7 cellular contexts compared by ENCODE assay signal in the genomic region with DNA sequence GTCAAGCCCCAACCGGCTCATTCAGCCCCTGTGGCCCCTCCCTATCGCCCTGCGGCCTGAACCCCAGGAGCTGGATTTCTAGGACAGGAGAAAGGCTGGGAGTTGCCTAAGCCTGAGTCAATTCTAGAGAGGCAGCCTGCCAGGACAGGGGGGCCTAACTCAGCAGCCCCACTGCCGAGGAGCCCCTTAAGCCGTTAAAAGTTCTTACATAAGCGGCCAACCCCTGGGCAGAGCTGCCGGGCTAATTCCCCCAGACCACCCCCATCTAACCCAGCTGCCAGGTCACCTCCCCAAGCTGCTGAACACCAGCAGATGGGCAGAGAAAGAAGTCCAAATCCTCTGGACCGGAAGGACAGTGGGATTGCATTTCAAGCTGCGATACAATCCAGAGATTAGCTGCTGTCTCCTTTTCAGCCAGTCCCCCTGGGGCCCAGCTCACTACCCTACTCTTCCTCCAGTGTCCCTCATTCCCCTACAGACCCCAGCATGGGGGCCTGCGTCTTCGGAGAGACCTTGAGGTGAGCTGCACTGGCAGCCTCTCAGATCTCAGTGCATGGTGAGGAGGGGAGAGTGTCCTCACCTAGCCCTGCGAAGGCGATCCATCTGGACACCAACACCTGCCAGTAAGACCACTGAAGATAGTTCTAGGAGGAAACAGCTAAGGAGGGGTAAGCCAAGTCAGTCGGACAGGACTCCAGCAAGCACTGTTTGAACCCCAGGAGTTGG. TPM values are rescaled to one million over a fixed set of nuclear protein-coding genes. Genes with fewer than 3 reads are reported as not detected.
DNase-seq lines count a peak whose midpoint lies in the region; ATAC-seq, FAIRE-seq and TF ChIP-seq lines count a peak whose summit lies in the region.

No MANE protein-coding gene starts in this region.

- TF ChIP-seq POLR2A in GM19193 (IDR thresholded peaks at IDR 0.05; ENCODE audit: extremely low read depth, insufficient read depth, insufficient read length): peak; percentile 2
- no peak for TF ChIP-seq POLR2A in endothelial cell of umbilical vein (IDR thresholded peaks at IDR 0.05; ENCODE audit: low read depth, low read length)

- H2AFZ ChIP-seq in PC-9 (peak overlapping the region; percentile 90), endothelial cell of umbilical vein (ENCODE audit: low read depth, low read length) (peak overlapping the region; percentile 100)

- H3K4me1 ChIP-seq in PC-9 (replicated peaks; ENCODE audit: insufficient read depth) (peaks cover 33% of the 10 kb centered on the region), endothelial cell of umbilical vein (ENCODE audit: control insufficient read depth, extremely low read depth, insufficient read depth, low read length) (peaks cover 26% of the 10 kb centered on the region), pancreas (peaks cover 0 to 6% (median 0%) of the 10 kb centered on the region in 3 donors)

- POLR2A ChIA-PET in PC-9 (lab: Charles Lee; ENCODE audit: unreplicated experiment) (interaction anchor here (0.6 kb wide), 2 partner anchors 18 to 22 kb away, joined by 3 to 9 read pairs; no protein-coding TSS in a partner anchor), endothelial cell of umbilical vein (lab: Charles Lee) (no interaction called here)

- WGBS in pancreas, 2 donors: 72 to 80% methylated on average over 14 of the region's 14 CpGs

- DNase-seq in PC-9 (no peak), endothelial cell of umbilical vein (ENCODE audit: low read depth, low spot score) (no peak), pancreas (no peak), RCC 7860 (ENCODE audit: low spot score) (no peak), amniotic stem cell (lab: John Stamatoyannopoulos, UW) (no peak)

- H3K27ac ChIP-seq in PC-9: no peak overlapping the region
- no peak overlapping the region for H3K27ac ChIP-seq in endothelial cell of umbilical vein (ENCODE audit: insufficient read depth, low read depth, low read length)
- H3K27ac ChIP-seq in pancreas: peak overlapping the region in 2 of 4 donors; percentile 79 to 89

- H3K4me2 ChIP-seq in PC-9 (peak overlapping the region; percentile 100), endothelial cell of umbilical vein (ENCODE audit: insufficient read depth, low read length) (peak overlapping the region; percentile 83)

- H3K36me3 ChIP-seq in PC-9 (ENCODE audit: low read depth) (no peaks in the 10 kb centered on the region), endothelial cell of umbilical vein (ENCODE audit: control insufficient read depth in 2 of 2, extremely low read depth in 1 of 2, insufficient read depth in 2 of 2, low read length in 2 of 2) (no peaks in the 10 kb centered on the region), pancreas (no peaks in the 10 kb centered on the region)

- peaks cover 16% of the 10 kb centered on the region for H3K79me2 ChIP-seq in PC-9 (ENCODE audit: low read depth)
- peaks cover 18% of the 10 kb centered on the region for H3K79me2 ChIP-seq in endothelial cell of umbilical vein (ENCODE audit: control insufficient read depth, insufficient read depth, low read length)

- peak overlapping the region; percentile 33 for H3K9ac ChIP-seq in endothelial cell of umbilical vein (replicated peaks; ENCODE audit: extremely low read depth, insufficient read depth, low read length)

- intact Hi-C loops in PC-9 (cut with micrococcal nuclease; ENCODE audit: unreplicated experiment) (no loop called here), endothelial cell of umbilical vein (cut with micrococcal nuclease) (no loop called here), pancreas (cut with DNase I) (no loop called here)

- no peaks in the 10 kb centered on the region for H3K9me1 ChIP-seq in endothelial cell of umbilical vein (replicated peaks; ENCODE audit: control insufficient read depth, extremely low read depth, insufficient read depth, low read length)

- H4K20me1 ChIP-seq in PC-9 (ENCODE audit: insufficient read depth): peaks cover 11% of the 10 kb centered on the region
- no peaks in the 10 kb centered on the region for H4K20me1 ChIP-seq in endothelial cell of umbilical vein (replicated peaks; ENCODE audit: control insufficient read depth, extremely low read depth, insufficient read depth, low read length)

- CTCF ChIA-PET in PC-9 (lab: Charles Lee) (interaction anchor here (0.5 to 1.0 kb wide), 6 partner anchors 10 to 321 kb away, joined by 3 to 7 read pairs (median 6); no protein-coding TSS in a partner anchor), endothelial cell of umbilical vein (lab: Charles Lee) (interaction anchor here (0.9 to 17.5 kb wide), 7 partner anchors 10 to 61 kb away, joined by 3 to 209 read pairs (median 6); no protein-coding TSS in a partner anchor)

- dilution Hi-C loops in endothelial cell of umbilical vein (cut with MboI; ENCODE audit: extremely low pct_ligation_motif_present, low sequenced_read_pairs): no loop called here

- BruUV-seq in PC-9 (replicated peaks; lab: Mats Ljungman, UMichigan): TSS peak; percentile 66
- BruUV-seq in endothelial cell of umbilical vein (replicated peaks; lab: Mats Ljungman, UMichigan): no TSS peak

- H3K27me3 ChIP-seq in PC-9 (ENCODE audit: insufficient read depth, low read depth): no peaks in the 10 kb centered on the region
- H3K27me3 ChIP-seq in endothelial cell of umbilical vein (ENCODE audit: control insufficient read depth in 2 of 2, insufficient read depth in 2 of 2, low read length in 2 of 2): peaks cover 2 to 6% of the 10 kb centered on the region in 2 experiments
- H3K27me3 ChIP-seq in pancreas: no peaks in the 10 kb centered on the region

- H3F3A ChIP-seq in PC-9 (ENCODE audit: insufficient read depth, low read depth): peaks cover 48% of the 10 kb centered on the region

- no peaks in the 10 kb centered on the region; the same call in 1 of the 2 replicates for H3K9me2 ChIP-seq in PC-9 (ENCODE audit: insufficient read depth)

- peak overlapping the region; percentile 67 for H3K4me3 ChIP-seq in PC-9
- peak overlapping the region; percentile 55 to 84 (median 74) for H3K4me3 ChIP-seq in endothelial cell of umbilical vein (replicated peaks in 1 of 3; ENCODE audit: insufficient read depth in 1 of 3, low read depth in 1 of 3, low read length in 3 of 3)
- H3K4me3 ChIP-seq in pancreas: peak overlapping the region; percentile 51 to 74 (median 62)

- no peak for TF ChIP-seq CTCF in PC-9 (conservative IDR thresholded peaks at IDR 0.05)
- no peak for TF ChIP-seq CTCF in endothelial cell of umbilical vein (IDR thresholded peaks at IDR 0.05; ENCODE audit: extremely low read depth in 1 of 2, insufficient read depth in 1 of 2, low read depth in 1 of 2, low read length in 2 of 2)
- TF ChIP-seq CTCF in pancreas (IDR thresholded peaks at IDR 0.05): no peak

- H3K9me3 ChIP-seq in PC-9 (ENCODE audit: insufficient read depth, low read depth) (no peaks in the 10 kb centered on the region), endothelial cell of umbilical vein (replicated peaks; ENCODE audit: control insufficient read depth, insufficient read depth, low read length) (no peaks in the 10 kb centered on the region), pancreas (no peaks in the 10 kb centered on the region)

- ATAC-seq in pancreas: no peak
- no peak for ATAC-seq in GM21529 (IDR thresholded peaks at IDR 0.05; ENCODE audit: unreplicated experiment)

- FAIRE-seq in endothelial cell of umbilical vein (lab: Jason Lieb, UNC): peak; percentile 48
- no peak for FAIRE-seq in pancreas (lab: Jason Lieb, UNC)
- FAIRE-seq in RCC 7860 (lab: Jason Lieb, UNC): no peak

TF ChIP-seq in endothelial cell of umbilical vein, 7 proteins besides CTCF, POLR2A, EP300 and RAD21:
- TF ChIP-seq GATA2 (IDR thresholded peaks at IDR 0.05; ENCODE audit: insufficient read depth, insufficient read length, low read depth, low read length) (no peak), EZH2 (IDR thresholded peaks at IDR 0.05; ENCODE audit: borderline replicate concordance, low read depth, low read length, severe bottlenecking) (peak; percentile 36)
TF ChIP-seq in endothelial cell of umbilical vein: peak in this region for 1.

RNA-seq across cellular contexts. Expression of a gene that starts 0.9 kb away (rescaled TPM):
- total RNA-seq in PC-9 (2021): 119 and 123 TPM in 2 replicates
- 91.7 and 97.9 TPM in 2 replicates for total RNA-seq in endothelial cell of umbilical vein
- polyA plus RNA-seq in endothelial cell of umbilical vein: 78.8 and 87.3 TPM in 2 replicates
- polyA plus RNA-seq in endothelial cell of umbilical vein (2011; cell fraction: cytosol; rRNA removed): 63.5 and 69.3 TPM in 2 replicates
- 87.0 and 95.4 TPM in 2 replicates for polyA plus RNA-seq in endothelial cell of umbilical vein (2011; cell fraction: nucleus; rRNA removed)
- 68.1 and 72.5 TPM in 2 replicates for polyA plus RNA-seq in endothelial cell of umbilical vein (2012)
- polyA minus RNA-seq in endothelial cell of umbilical vein: 94.3 and 126 TPM in 2 replicates
- 59.1 TPM for polyA minus RNA-seq in endothelial cell of umbilical vein (2011; cell fraction: cytosol; rRNA and poly(A)+ RNA removed)
- polyA minus RNA-seq in endothelial cell of umbilical vein (2011; cell fraction: nucleus; rRNA and poly(A)+ RNA removed): 37.9 and 42.1 TPM in 2 replicates
- 10 to 100 TPM; 16.8 to 25.7 (median 19.8) TPM for total RNA-seq in pancreas
- 10 to 100 TPM; 18.3 to 26.0 TPM for polyA plus RNA-seq in pancreas

RNA-seq across cellular contexts. Expression of a gene that starts 46.8 kb away (rescaled TPM):
- 22.8 and 30.3 TPM in 2 replicates for total RNA-seq in PC-9 (2021)
- 14.1 and 14.4 TPM in 2 replicates for total RNA-seq in endothelial cell of umbilical vein
- 18.8 and 21.7 TPM in 2 replicates for polyA plus RNA-seq in endothelial cell of umbilical vein
- 16.9 and 17.7 TPM in 2 replicates for polyA plus RNA-seq in endothelial cell of umbilical vein (2011; cell fraction: cytosol; rRNA removed)
- polyA plus RNA-seq in endothelial cell of umbilical vein (2011; cell fraction: nucleus; rRNA removed): 14.6 and 16.2 TPM in 2 replicates
- 8.3 and 12.2 TPM in 2 replicates for polyA plus RNA-seq in endothelial cell of umbilical vein (2012)
- polyA minus RNA-seq in endothelial cell of umbilical vein: 12.3 and 12.7 TPM in 2 replicates
- polyA minus RNA-seq in endothelial cell of umbilical vein (2011; cell fraction: cytosol; rRNA and poly(A)+ RNA removed): 12.8 TPM
- polyA minus RNA-seq in endothelial cell of umbilical vein (2011; cell fraction: nucleus; rRNA and poly(A)+ RNA removed): 6.7 and 15.3 TPM in 2 replicates
- total RNA-seq in pancreas: 1 to 10 TPM; 2.0 to 7.4 (median 4.2) TPM
- polyA plus RNA-seq in pancreas: 1 to 10 TPM; 5.4 to 6.7 TPM

RNA-seq across cellular contexts. Expression of a gene that starts 47.4 kb away (rescaled TPM):
- total RNA-seq in PC-9 (2021): 0.26 and 0.70 TPM in 2 replicates
- total RNA-seq in endothelial cell of umbilical vein: not detected in 2 replicates
- 0.03 and 0.08 TPM in 2 replicates for polyA plus RNA-seq in endothelial cell of umbilical vein
- 0.01 TPM in 1 of 2 replicates, not detected in the other for polyA plus RNA-seq in endothelial cell of umbilical vein (2011; cell fraction: cytosol; rRNA removed)
- not detected in 2 replicates for polyA plus RNA-seq in endothelial cell of umbilical vein (2011; cell fraction: nucleus; rRNA removed)
- polyA plus RNA-seq in endothelial cell of umbilical vein (2012): not detected in 2 replicates
- not detected in 2 replicates for polyA minus RNA-seq in endothelial cell of umbilical vein
- not detected for polyA minus RNA-seq in endothelial cell of umbilical vein (2011; cell fraction: cytosol; rRNA and poly(A)+ RNA removed)
- polyA minus RNA-seq in endothelial cell of umbilical vein (2011; cell fraction: nucleus; rRNA and poly(A)+ RNA removed): not detected in 2 replicates
- under 1 TPM in 2 of 6 donors, not detected in 4; 0.31 to 0.75 TPM for total RNA-seq in pancreas
- polyA plus RNA-seq in pancreas: under 1 TPM; 0.21 to 0.61 TPM
